In the genomic region with DNA sequence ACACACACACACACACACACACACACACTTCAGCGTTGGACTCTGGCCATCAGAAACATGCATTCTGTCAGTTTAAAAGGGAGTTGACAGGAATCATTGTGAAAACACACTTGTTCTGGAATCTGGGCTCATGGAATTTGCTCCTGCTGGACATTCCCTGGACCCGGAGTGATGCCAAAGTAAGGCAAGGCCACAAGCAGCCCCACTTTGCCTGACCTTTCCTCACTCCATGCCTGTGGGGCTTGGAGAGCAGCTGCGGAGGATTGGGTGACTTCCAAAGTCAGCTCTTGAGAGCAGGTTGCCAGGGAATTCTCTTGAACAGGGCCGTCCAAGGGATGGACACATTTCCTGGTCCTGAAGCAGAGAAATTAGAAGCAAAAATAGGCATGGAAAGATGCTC, we compare ENCODE assay signal across 15 cellular contexts. TPM values are rescaled to one million over a fixed set of nuclear protein-coding genes. Genes with fewer than 3 reads are reported as not detected.
A peak's percentile ranks its signal among the peaks of the same experiment; 100 is the strongest.
DNase-seq lines count a peak whose midpoint lies in the region; ATAC-seq and TF ChIP-seq lines count a peak whose summit lies in the region.
"Had no signal": no experiment of that assay in that cellular context is flagged by ENCODE, and none has a peak within 500 bp of the region (broad histone marks: within the 10 kb centered on the region; RNA-seq: fewer than 3 reads in every experiment).

No MANE protein-coding gene starts in this region.

- no peak for TF ChIP-seq CTCF in fibroblast of villous mesenchyme (IDR thresholded peaks at IDR 0.05; ENCODE audit: insufficient read depth, low read depth, low read length)

- no peak overlapping the region for H3K4me3 Mint-ChIP-seq in activated CD4-positive, alpha-beta T cell treated with anti-CD3 and anti-CD28 coated beads for 36 hours
- H3K4me3 Mint-ChIP-seq: central memory CD8-positive, alpha-beta T cell; nephron progenitor cell; type B pancreatic cell had no signal

- intact Hi-C loops in Right ventricle myocardium inferior (cut with DNase I) = no loop called here
- intact Hi-C loops in cardiac septum (cut with DNase I) = no loop called here
- intact Hi-C loops in aorta (cut with DNase I) = loop anchor here in 1 of 2 donors (5.0 kb wide), 1 partner anchor 605 kb away; the partner anchor contains the start of gene BMP2
- intact Hi-C loops in activated CD4-positive, alpha-beta T cell treated with anti-CD3 and anti-CD28 coated beads for 36 hours (cut with DNase I, micrococcal nuclease) = no loop called here

- peaks cover 2% of the 10 kb centered on the region for H3K9me3 ChIP-seq in aorta (ENCODE audit: control insufficient read depth, low read length)

- no peaks in the 10 kb centered on the region for H3K4me1 Mint-ChIP-seq in activated CD4-positive, alpha-beta T cell treated with anti-CD3 and anti-CD28 coated beads for 36 hours
- H3K4me1 Mint-ChIP-seq: central memory CD8-positive, alpha-beta T cell had no signal

- POLR2A ChIA-PET in activated CD4-positive, alpha-beta T cell treated with anti-CD3 and anti-CD28 coated beads for 36 hours (lab: Charles Lee) = no interaction called here

- peaks cover 6% of the 10 kb centered on the region for H3K9me3 Mint-ChIP-seq in activated CD4-positive, alpha-beta T cell treated with anti-CD3 and anti-CD28 coated beads for 36 hours (ENCODE audit: low read depth)
- H3K9me3 Mint-ChIP-seq: central memory CD8-positive, alpha-beta T cell had no signal

- peaks cover 2 to 7% of the 10 kb centered on the region in 2 donors for H3K4me1 ChIP-seq in aorta (ENCODE audit: control insufficient read depth in 1 of 2, insufficient read depth in 2 of 2, low read length in 2 of 2)

- no peak overlapping the region for H3K4me3 ChIP-seq in fibroblast of villous mesenchyme (ENCODE audit: low read depth, low read length)
- H3K4me3 ChIP-seq in aorta (ENCODE audit: low read length in 2 of 2) = no peak overlapping the region

- H3K27me3 Mint-ChIP-seq in activated CD4-positive, alpha-beta T cell treated with anti-CD3 and anti-CD28 coated beads for 36 hours = peaks cover 16% of the 10 kb centered on the region

- no peak overlapping the region for H3K27ac Mint-ChIP-seq in activated CD4-positive, alpha-beta T cell treated with anti-CD3 and anti-CD28 coated beads for 36 hours
- H3K27ac Mint-ChIP-seq: type B pancreatic cell had no signal

- H3K27me3 ChIP-seq in aorta (ENCODE audit: control insufficient read depth in 1 of 2, insufficient read depth in 2 of 2, low read length in 1 of 2) = no peaks in the 10 kb centered on the region

- 0 to 3% methylated on average over 4 of the region's 4 CpGs for WGBS in aorta, 2 donors

- H3K36me3 Mint-ChIP-seq in activated CD4-positive, alpha-beta T cell treated with anti-CD3 and anti-CD28 coated beads for 36 hours (ENCODE audit: low read depth) = no peaks in the 10 kb centered on the region
- H3K36me3 Mint-ChIP-seq: type B pancreatic cell had no signal

- CTCF ChIA-PET in activated CD4-positive, alpha-beta T cell treated with anti-CD3 and anti-CD28 coated beads for 36 hours (lab: Charles Lee) = no interaction called here

- DNase-seq in Right ventricle myocardium inferior (ENCODE audit: missing footprints) (peak; percentile 87), cardiac septum (ENCODE audit: low spot score) (no peak), fibroblast of villous mesenchyme (ENCODE audit: low read depth) (peak; percentile 18), myocyte (ENCODE audit: low read depth) (peak; percentile 93), aorta (peak in 1 of 2 donors; percentile 79)
- DNase-seq in activated CD4-positive, CD25-positive, alpha-beta regulatory T cell (lab: John Stamatoyannopoulos, UW) = no peak
- no peak for DNase-seq in stimulated activated CD4-positive, alpha-beta T cell treated with anti-CD3 and anti-CD28 coated beads, Interleukin-4, amount 100 ng/mL, for 4 hours
- no peak for DNase-seq in activated CD4-positive, alpha-beta T cell treated with anti-CD3 and anti-CD28 coated beads for 36 hours
- DNase-seq: islet precursor cell, MM.1S, NCI-H510A treated with DMSO at 0.1 percent for 48 hours, nephron progenitor cell, T-helper 9 cell had no signal

- H3K36me3 ChIP-seq in aorta (ENCODE audit: control insufficient read depth in 1 of 2, insufficient read depth in 2 of 2, low read length in 1 of 2) = no peaks in the 10 kb centered on the region

- no peak overlapping the region for H3K27ac ChIP-seq in aorta (ENCODE audit: low read depth in 1 of 2, low read length in 2 of 2)

- peak; percentile 92 for ATAC-seq in Right ventricle myocardium inferior
- peak; percentile 45 for ATAC-seq in aorta (ENCODE audit: low FRiP score)
- ATAC-seq in activated CD4-positive, alpha-beta T cell treated with anti-CD3 and anti-CD28 coated beads for 36 hours = no peak

RNA-seq across cellular contexts. Expression of gene FERMT1, which starts 39.4 kb away (rescaled TPM):
- 1.5 TPM for total RNA-seq in Right ventricle myocardium inferior
- total RNA-seq in cardiac septum = 0.54 TPM
- total RNA-seq in fibroblast of villous mesenchyme = 4.3 and 4.5 TPM in 2 replicates
- total RNA-seq in myocyte = 2.6 and 5.2 TPM in 2 replicates
- 0.39 TPM for polyA plus RNA-seq in myocyte (2012)
- 1 to 10 TPM in 1 of 2 donors, under 1 TPM in 1; 0.39 to 1.5 TPM for total RNA-seq in aorta
- 1 to 10 TPM in 1 of 2 donors, under 1 TPM in 1; 0.03 to 1.1 TPM for polyA plus RNA-seq in aorta
- total RNA-seq in activated CD4-positive, alpha-beta T cell treated with anti-CD3 and anti-CD28 coated beads for 36 hours = under 1 TPM; 0.27 to 0.30 TPM

Comparison
In these comparisons a context has a peak if more than half of its experiments do, and no peak if none do; other contexts are left out.
1. DNase-seq: peak in Right ventricle myocardium inferior (single experiment), fibroblast of villous mesenchyme (single experiment) and myocyte (single experiment); none in cardiac septum (single experiment), activated CD4-positive, CD25-positive, alpha-beta regulatory T cell (0 of 4), stimulated activated CD4-positive, alpha-beta T cell treated with anti-CD3 and anti-CD28 coated beads, Interleukin-4, amount 100 ng/mL, for 4 hours (0 of 2) and activated CD4-positive, alpha-beta T cell treated with anti-CD3 and anti-CD28 coated beads for 36 hours (single experiment).